In the genomic region with DNA sequence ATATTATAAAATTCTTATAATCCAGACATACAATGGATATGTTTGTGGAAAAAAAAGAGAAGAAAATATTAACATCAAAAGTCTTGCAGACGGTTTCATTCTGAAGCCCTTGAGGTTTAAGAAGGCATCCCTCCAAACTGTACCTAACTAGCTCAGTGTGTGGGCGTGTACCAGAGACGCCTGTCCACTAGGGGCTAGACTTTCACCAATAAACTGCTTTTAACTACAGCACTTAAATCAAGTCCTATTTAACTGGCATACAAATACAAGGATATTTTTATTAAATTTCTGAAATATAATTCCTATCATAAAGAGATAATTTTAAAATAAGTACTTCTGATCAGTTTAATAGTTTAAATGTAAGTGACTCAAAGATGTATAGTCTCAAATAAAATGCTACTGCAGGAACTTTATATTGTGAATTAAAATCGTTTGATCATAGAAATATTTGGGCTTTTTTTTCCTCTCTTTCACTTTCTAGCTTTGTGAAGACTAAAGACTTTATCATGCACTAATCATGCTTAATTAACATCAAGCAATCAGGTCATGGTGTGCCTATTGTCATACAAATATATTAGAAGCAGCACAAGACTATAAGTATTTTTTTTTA, we compare ENCODE assay signal across 8 cellular contexts.
DNase-seq lines count a peak whose midpoint lies in the region; ATAC-seq and TF ChIP-seq lines count a peak whose summit lies in the region.

No MANE protein-coding gene starts in this region.

- intact Hi-C loops in heart left ventricle (cut with DNase I) = no loop called here
- intact Hi-C loops in breast epithelium (cut with DNase I; ENCODE audit: low total_unique reads) = no loop called here

- H3K4me3 ChIP-seq in cardiac muscle cell (no peak overlapping the region), heart left ventricle (no peak overlapping the region), breast epithelium (no peak overlapping the region)

- ATAC-seq in heart left ventricle (no peak), GM21717 (IDR thresholded peaks at IDR 0.05; ENCODE audit: unreplicated experiment) (no peak), GM18870 (IDR thresholded peaks at IDR 0.05; ENCODE audit: unreplicated experiment) (no peak)

- H3K36me3 ChIP-seq in cardiac muscle cell = no peaks in the 10 kb centered on the region
- no peaks in the 10 kb centered on the region for H3K36me3 ChIP-seq in heart left ventricle
- H3K36me3 ChIP-seq in breast epithelium = no peaks in the 10 kb centered on the region

- H3K9me3 ChIP-seq in cardiac muscle cell (ENCODE audit: low read depth) = no peaks in the 10 kb centered on the region
- no peaks in the 10 kb centered on the region for H3K9me3 ChIP-seq in heart left ventricle
- no peaks in the 10 kb centered on the region for H3K9me3 ChIP-seq in breast epithelium

- peak; percentile 13 to 41 for DNase-seq in cardiac muscle cell (ENCODE audit: low read depth in 1 of 2, low spot score in 1 of 2)
- DNase-seq in heart left ventricle = no peak
- DNase-seq in NCI-H2081 treated with DMSO at 0.1 percent for 48 hours (lab: John Stamatoyannopoulos, UW) = peak; percentile 30
- DNase-seq in breast epithelium (ENCODE audit: low spot score in 2 of 2) = no peak
- peak; percentile 24 for DNase-seq in non-pigmented ciliary epithelial cell (ENCODE audit: low read depth)
- no peak for DNase-seq in DMS79 (lab: John Stamatoyannopoulos, UW)

- no peaks in the 10 kb centered on the region for H3K4me1 ChIP-seq in cardiac muscle cell (ENCODE audit: low read depth)
- no peaks in the 10 kb centered on the region for H3K4me1 ChIP-seq in heart left ventricle
- H3K4me1 ChIP-seq in breast epithelium = no peaks in the 10 kb centered on the region

- 24 to 33% (median 26%) methylated on average over 4 of the region's 4 CpGs for WGBS in heart left ventricle, 4 donors

- TF ChIP-seq POLR2A in heart left ventricle (IDR thresholded peaks at IDR 0.05) (no peak), breast epithelium (IDR thresholded peaks at IDR 0.05) (no peak)

- H3K27ac ChIP-seq in cardiac muscle cell = no peak overlapping the region
- no peak overlapping the region for H3K27ac ChIP-seq in heart left ventricle
- no peak overlapping the region for H3K27ac ChIP-seq in breast epithelium

- TF ChIP-seq CTCF in cardiac muscle cell (IDR thresholded peaks at IDR 0.05; ENCODE audit: low read depth, low read length) (peak; percentile 27), heart left ventricle (IDR thresholded peaks at IDR 0.05) (peak in 3 of 12 donors; percentile 10 to 32 (median 27)), breast epithelium (IDR thresholded peaks at IDR 0.05) (peak in 2 of 3 donors; percentile 13 to 16)

- no peaks in the 10 kb centered on the region for H3K27me3 ChIP-seq in cardiac muscle cell
- H3K27me3 ChIP-seq in heart left ventricle = no peaks in the 10 kb centered on the region
- no peaks in the 10 kb centered on the region for H3K27me3 ChIP-seq in breast epithelium

Comparison
In these comparisons a context has a peak if more than half of its experiments do, and no peak if none do; other contexts are left out.
1. DNase-seq: peak in cardiac muscle cell (2 of 2), NCI-H2081 treated with DMSO at 0.1 percent for 48 hours (single experiment) and non-pigmented ciliary epithelial cell (single experiment); none in heart left ventricle (0 of 5), breast epithelium (0 of 2) and DMS79 (single experiment).